Comparison of ENCODE assay signal across 1 cellular context in genomic region chr18:63321291-63321690, GRCh38.
TF ChIP-seq lines count a peak whose summit lies in the region.

No MANE protein-coding gene starts in this region.

TF ChIP-seq in IMR-90, 13 proteins besides CTCF, POLR2A, EP300 and RAD21 (continued from another document):
- no peak for TF ChIP-seq MAZ (IDR thresholded peaks at IDR 0.05; ENCODE audit: borderline replicate concordance, low read depth, low read length)
- no peak for TF ChIP-seq RCOR1 (IDR thresholded peaks at IDR 0.05; ENCODE audit: insufficient replicate concordance, low read length)
- no peak for TF ChIP-seq CHD1 (IDR thresholded peaks at IDR 0.05; ENCODE audit: low read depth, low read length)
- TF ChIP-seq SMC3 (IDR thresholded peaks at IDR 0.05; ENCODE audit: low read depth, low read length) = no peak
- no peak for TF ChIP-seq NFE2L2 (IDR thresholded peaks at IDR 0.05; ENCODE audit: low read depth, low read length)
- no peak for TF ChIP-seq MXI1 (IDR thresholded peaks at IDR 0.05; ENCODE audit: borderline replicate concordance, low read depth, low read length)
- no peak for TF ChIP-seq CEBPB (IDR thresholded peaks at IDR 0.05; ENCODE audit: low read depth, low read length)
- no peak for TF ChIP-seq RFX5 (IDR thresholded peaks at IDR 0.05; ENCODE audit: low read depth, low read length)
- TF ChIP-seq USF2 (IDR thresholded peaks at IDR 0.05; ENCODE audit: low read depth, low read length) = no peak
